15 cellular contexts compared by ENCODE assay signal in genomic region chr1:20405051-20405754, GRCh38.
"Had no signal": no experiment of that assay in that cellular context is flagged by ENCODE, and none has a peak within 500 bp of the region (broad histone marks: within the 10 kb centered on the region; RNA-seq: fewer than 3 reads in every experiment).

No MANE protein-coding gene starts in this region.

- H3K4me1 ChIP-seq: esophagus squamous epithelium, parathyroid adenoma, sigmoid colon, upper lobe of left lung had no signal

- H3K79me2 ChIP-seq: parathyroid adenoma had no signal

- H3K4me3 ChIP-seq: esophagus squamous epithelium, sigmoid colon, thoracic aorta, upper lobe of left lung had no signal

- H3K9me3 ChIP-seq: esophagus squamous epithelium, sigmoid colon, thoracic aorta, upper lobe of left lung had no signal

- H2AFZ ChIP-seq: parathyroid adenoma had no signal

- FAIRE-seq: TTC549 had no signal

- H3K27ac ChIP-seq: brain microvascular endothelial cell, esophagus squamous epithelium, parathyroid adenoma, sigmoid colon, thoracic aorta, upper lobe of left lung had no signal

- H3K36me3 ChIP-seq: brain microvascular endothelial cell, esophagus squamous epithelium, sigmoid colon, thoracic aorta, upper lobe of left lung had no signal

- H3K27me3 ChIP-seq: upper lobe of left lung had no signal

- H3K9ac ChIP-seq: parathyroid adenoma had no signal

- ATAC-seq: activated CD8-positive, alpha-beta T cell treated with anti-CD3 and anti-CD28 coated beads for 36 hours; activated T-cell treated with anti-CD3 and anti-CD28 coated beads, Interleukin-2, amount 50 U/mL, for 4 hours; natural killer cell; stimulated activated effector memory CD8-positive, alpha-beta T cell treated with anti-CD3 and anti-CD28 coated beads, Interleukin-12 subunit alpha, Interleukin-12 subunit beta, amount 100 ng/mL, for 72 hours had no signal

- DNase-seq: activated CD4-positive, alpha-beta T cell treated with anti-CD3 and anti-CD28 coated beads, Interleukin-2, amount 10 ng/mL, durations not matched to agents 24 days and 14 days; activated CD8-positive, alpha-beta T cell treated with anti-CD3 and anti-CD28 coated beads for 36 hours; activated naive CD4-positive, alpha-beta T cell treated with anti-CD3 and anti-CD28 coated beads for 36 hours; activated T-cell treated with anti-CD3 and anti-CD28 coated beads, Interleukin-2, amount 50 U/mL, for 4 hours; brain microvascular endothelial cell; effector memory CD4-positive, alpha-beta T cell; esophagus squamous epithelium; natural killer cell; sigmoid colon; stimulated activated CD4-positive, alpha-beta T cell treated with anti-CD3 and anti-CD28 coated beads, Interleukin-4, amount 100 ng/mL, for 24 hours; upper lobe of left lung had no signal
